In the genomic region with DNA sequence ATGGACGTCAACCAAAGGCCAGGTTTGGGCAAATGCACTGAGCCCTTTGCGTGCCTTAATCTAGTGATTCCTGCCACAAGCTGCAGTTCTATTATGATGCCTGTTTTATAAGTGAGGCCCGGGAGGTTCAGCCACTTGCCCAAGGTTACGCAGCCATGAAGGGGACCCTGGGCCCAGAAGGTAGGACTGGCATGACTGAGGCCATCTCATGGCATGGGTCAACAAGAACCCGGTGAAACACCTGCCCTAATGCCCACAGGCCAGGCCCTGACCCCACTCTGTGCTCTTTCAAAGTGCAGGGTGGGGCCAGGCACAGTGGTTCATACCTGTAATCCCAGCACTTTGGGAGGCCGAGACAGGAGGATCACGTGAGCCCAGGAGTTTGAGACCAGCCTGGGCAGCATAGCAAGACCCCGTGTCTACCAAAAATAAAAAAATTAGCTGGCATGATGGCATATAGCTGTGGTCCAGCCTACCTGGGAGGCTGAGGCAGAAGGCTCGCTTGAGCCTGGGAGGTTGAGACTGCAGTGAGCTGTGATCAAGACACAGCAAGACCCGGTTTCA, we compare ENCODE assay signal across 14 cellular contexts. TPM values are rescaled to one million over a fixed set of nuclear protein-coding genes. Genes with fewer than 3 reads are reported as not detected.
DNase-seq lines count a peak whose midpoint lies in the region; ATAC-seq and TF ChIP-seq lines count a peak whose summit lies in the region.
"Had no signal": no experiment of that assay in that cellular context is flagged by ENCODE, and none has a peak within 500 bp of the region (broad histone marks: within the 10 kb centered on the region; RNA-seq: fewer than 3 reads in every experiment).

No MANE protein-coding gene starts in this region.

- no peaks in the 10 kb centered on the region for H3K9me2 ChIP-seq in hepatocyte (replicated peaks; ENCODE audit: insufficient read depth)

- peaks cover 30% of the 10 kb centered on the region for H3K79me2 ChIP-seq in hepatocyte

- H3K9me3 ChIP-seq in WERI-Rb-1 (ENCODE audit: severe bottlenecking) (no peaks in the 10 kb centered on the region), stomach smooth muscle (ENCODE audit: control insufficient read depth in 2 of 2, low read length in 2 of 2) (no peaks in the 10 kb centered on the region), hepatocyte (ENCODE audit: low read depth) (no peaks in the 10 kb centered on the region)
- H3K9me3 ChIP-seq: Peyer's patch had no signal

- peaks cover 53% of the 10 kb centered on the region for H3K36me3 Mint-ChIP-seq in activated CD4-positive, alpha-beta T cell treated with anti-CD3 and anti-CD28 coated beads, Interleukin-2, amount 10 ng/mL, durations not matched to agents 24 days and 14 days (ENCODE audit: low read depth)
- peaks cover 0 to 4% (median 0%) of the 10 kb centered on the region in 3 donors for H3K36me3 Mint-ChIP-seq in immature natural killer cell

- peaks cover 3% of the 10 kb centered on the region; the same call in 1 of the 2 replicates for H3K36me3 ChIP-seq in WERI-Rb-1
- peaks cover 29 to 34% of the 10 kb centered on the region in 2 donors for H3K36me3 ChIP-seq in stomach smooth muscle (ENCODE audit: control insufficient read depth in 2 of 2, insufficient read depth in 2 of 2, low read length in 2 of 2)
- H3K36me3 ChIP-seq in hepatocyte (replicated peaks; ENCODE audit: insufficient read depth, low read depth), result no peaks in the 10 kb centered on the region

- H3K4me1 ChIP-seq in stomach smooth muscle (ENCODE audit: control insufficient read depth, insufficient read depth, low read length) (peaks cover 60% of the 10 kb centered on the region), hepatocyte (ENCODE audit: insufficient read depth) (peaks cover 17% of the 10 kb centered on the region)

- H3K4me3 ChIP-seq in WERI-Rb-1 (ENCODE audit: low read depth, low read length) (no peak overlapping the region), stomach smooth muscle (ENCODE audit: low read length in 2 of 2) (no peak overlapping the region), hepatocyte (no peak overlapping the region)
- H3K4me3 ChIP-seq: Peyer's patch had no signal

- no peaks in the 10 kb centered on the region for H3K27me3 ChIP-seq in WERI-Rb-1 (ENCODE audit: insufficient read depth, low read depth, severe bottlenecking)
- no peaks in the 10 kb centered on the region for H3K27me3 ChIP-seq in stomach smooth muscle (ENCODE audit: control insufficient read depth in 1 of 2, insufficient read depth in 2 of 2, low read length in 2 of 2)
- no peaks in the 10 kb centered on the region for H3K27me3 ChIP-seq in hepatocyte
- H3K27me3 ChIP-seq: Peyer's patch had no signal

- no peak overlapping the region for H3K9ac ChIP-seq in stomach smooth muscle (ENCODE audit: low read length in 2 of 2)
- H3K9ac ChIP-seq: KMS-11 had no signal

- intact Hi-C loops in activated CD4-positive, alpha-beta T cell treated with anti-CD3 and anti-CD28 coated beads, Interleukin-2, amount 10 ng/mL, durations not matched to agents 24 days and 14 days (cut with micrococcal nuclease), result no loop called here

- no peak for DNase-seq in activated CD4-positive, alpha-beta T cell treated with anti-CD3 and anti-CD28 coated beads, Interleukin-2, amount 10 ng/mL, durations not matched to agents 24 days and 14 days
- DNase-seq in activated CD4-positive, alpha-beta T cell treated with anti-CD3 and anti-CD28 coated beads for 1 hour, result no peak
- DNase-seq in WERI-Rb-1, result peak; percentile 0
- no peak for DNase-seq in immature natural killer cell
- DNase-seq in hepatocyte (ENCODE audit: low spot score), result no peak
- DNase-seq in GOT3 (lab: John Stamatoyannopoulos, UW), result no peak
- DNase-seq: kidney glomerular epithelial cell; NCI-H510A treated with DMSO at 0.1 percent for 48 hours; stimulated activated naive CD8-positive, alpha-beta T cell treated with anti-CD3 and anti-CD28 coated beads, Interleukin-15, amount 100 ng/mL, for 72 hours had no signal

- TF ChIP-seq CTCF in WERI-Rb-1 (IDR thresholded peaks at IDR 0.05; ENCODE audit: low read depth, low read length) (no peak), hepatocyte (IDR thresholded peaks at IDR 0.05; ENCODE audit: poor library complexity) (no peak)

- no peak overlapping the region for H3K4me3 Mint-ChIP-seq in activated CD4-positive, alpha-beta T cell treated with anti-CD3 and anti-CD28 coated beads, Interleukin-2, amount 10 ng/mL, durations not matched to agents 24 days and 14 days
- peak overlapping the region; percentile 6 to 90 (median 84) for H3K4me3 Mint-ChIP-seq in immature natural killer cell
- H3K4me3 Mint-ChIP-seq: endodermal cell had no signal

- no peaks in the 10 kb centered on the region for H3K9me3 Mint-ChIP-seq in activated CD4-positive, alpha-beta T cell treated with anti-CD3 and anti-CD28 coated beads, Interleukin-2, amount 10 ng/mL, durations not matched to agents 24 days and 14 days
- H3K9me3 Mint-ChIP-seq in immature natural killer cell, result no peaks in the 10 kb centered on the region
- H3K9me3 Mint-ChIP-seq: endodermal cell; stimulated activated naive CD8-positive, alpha-beta T cell treated with anti-CD3 and anti-CD28 coated beads, Interleukin-15, amount 100 ng/mL, for 72 hours had no signal

- peak overlapping the region; percentile 83 for H3K27ac Mint-ChIP-seq in activated CD4-positive, alpha-beta T cell treated with anti-CD3 and anti-CD28 coated beads, Interleukin-2, amount 10 ng/mL, durations not matched to agents 24 days and 14 days
- peak overlapping the region; percentile 91 to 99 (median 94) for H3K27ac Mint-ChIP-seq in immature natural killer cell
- H3K27ac Mint-ChIP-seq: endodermal cell had no signal

- H3K27ac ChIP-seq in WERI-Rb-1 (no peak overlapping the region), stomach smooth muscle (ENCODE audit: low read length) (peak overlapping the region; percentile 6), hepatocyte (no peak overlapping the region)
- H3K27ac ChIP-seq: KMS-11 had no signal

- WGBS in hepatocyte (ENCODE audit: low lambda C conversion rate, missing lambda C conversion rate), result 96% methylated on average over 10 of the region's 10 CpGs

- H3K4me1 Mint-ChIP-seq in activated CD4-positive, alpha-beta T cell treated with anti-CD3 and anti-CD28 coated beads, Interleukin-2, amount 10 ng/mL, durations not matched to agents 24 days and 14 days, result peaks cover 43% of the 10 kb centered on the region
- peaks cover 38 to 42% of the 10 kb centered on the region in 2 donors for H3K4me1 Mint-ChIP-seq in immature natural killer cell
- H3K4me1 Mint-ChIP-seq: endodermal cell had no signal

- no peak for ATAC-seq in GM21529 (IDR thresholded peaks at IDR 0.05; ENCODE audit: unreplicated experiment)
- ATAC-seq: stimulated activated naive CD8-positive, alpha-beta T cell treated with anti-CD3 and anti-CD28 coated beads, Interleukin-15, amount 100 ng/mL, for 72 hours had no signal

- no peak overlapping the region for H3K4me2 ChIP-seq in hepatocyte
- H3K4me2 ChIP-seq: KMS-11 had no signal

- no peaks in the 10 kb centered on the region for H3K27me3 Mint-ChIP-seq in activated CD4-positive, alpha-beta T cell treated with anti-CD3 and anti-CD28 coated beads, Interleukin-2, amount 10 ng/mL, durations not matched to agents 24 days and 14 days
- H3K27me3 Mint-ChIP-seq in immature natural killer cell (ENCODE audit: low read depth in 3 of 3), result peaks cover 3 to 6% (median 5%) of the 10 kb centered on the region in 3 donors
- H3K27me3 Mint-ChIP-seq: stimulated activated naive CD8-positive, alpha-beta T cell treated with anti-CD3 and anti-CD28 coated beads, Interleukin-15, amount 100 ng/mL, for 72 hours had no signal

- no peak overlapping the region for H2AFZ ChIP-seq in hepatocyte

- peaks cover 10% of the 10 kb centered on the region for H4K20me1 ChIP-seq in hepatocyte (ENCODE audit: insufficient read depth, poor library complexity, severe bottlenecking)

RNA-seq across cellular contexts. Expression of a gene that starts 8.6 kb away (rescaled TPM):
- total RNA-seq in activated CD4-positive, alpha-beta T cell treated with anti-CD3 and anti-CD28 coated beads, Interleukin-2, amount 10 ng/mL, durations not matched to agents 24 days and 14 days, result 103 and 110 TPM in 2 replicates
- polyA plus RNA-seq in immature natural killer cell, result 10 to 100 TPM; 51.3 to 91.0 (median 54.0) TPM
- total RNA-seq in hepatocyte, result 55.4 and 67.9 TPM in 2 replicates
- 114 and 135 TPM in 2 replicates for polyA plus RNA-seq in hepatocyte

RNA-seq across cellular contexts. Expression of a gene that starts 29.4 kb away (rescaled TPM):
- 44.0 TPM in 2 replicates for total RNA-seq in activated CD4-positive, alpha-beta T cell treated with anti-CD3 and anti-CD28 coated beads, Interleukin-2, amount 10 ng/mL, durations not matched to agents 24 days and 14 days
- polyA plus RNA-seq in immature natural killer cell (100 to 1,000 TPM in 1 of 3 donors, 10 to 100 TPM in 2; 55.1 to 105 (median 78.8) TPM), hepatocyte (67.5 and 72.1 TPM in 2 replicates)
- 45.3 and 51.3 TPM in 2 replicates for total RNA-seq in hepatocyte

RNA-seq across cellular contexts. Expression of a gene that starts 58.5 kb away (rescaled TPM):
- total RNA-seq in activated CD4-positive, alpha-beta T cell treated with anti-CD3 and anti-CD28 coated beads, Interleukin-2, amount 10 ng/mL, durations not matched to agents 24 days and 14 days, result 2.7 and 4.0 TPM in 2 replicates
- polyA plus RNA-seq in immature natural killer cell (not detected), hepatocyte (13.5 and 19.9 TPM in 2 replicates)
- total RNA-seq in hepatocyte, result 6.2 and 8.9 TPM in 2 replicates
